In genomic region chr20:1820137-1821074, GRCh38 we compare ENCODE assay signal across 10 cellular contexts.
DNase-seq lines count a peak whose midpoint lies in the region; ATAC-seq and TF ChIP-seq lines count a peak whose summit lies in the region.
"Had no signal": no experiment of that assay in that cellular context is flagged by ENCODE, and none has a peak within 500 bp of the region (broad histone marks: within the 10 kb centered on the region; RNA-seq: fewer than 3 reads in every experiment).

No MANE protein-coding gene starts in this region.

- intact Hi-C loops in left colon (cut with DNase I, micrococcal nuclease) (no loop called here), upper lobe of right lung (cut with DNase I) (no loop called here)

- ATAC-seq in left colon (peak; percentile 24), upper lobe of right lung (peak; percentile 86), HG03432 (IDR thresholded peaks at IDR 0.05; ENCODE audit: unreplicated experiment) (no peak)

- peak overlapping the region; percentile 37 for H3K27ac ChIP-seq in upper lobe of right lung
- H3K27ac ChIP-seq: KMS-11 had no signal

- H3K36me3 ChIP-seq in upper lobe of right lung, result no peaks in the 10 kb centered on the region

- no peaks in the 10 kb centered on the region for H3K9me3 ChIP-seq in upper lobe of right lung

- H3K27me3 ChIP-seq in upper lobe of right lung, result no peaks in the 10 kb centered on the region

- H3K4me3 ChIP-seq in choroid plexus epithelial cell (ENCODE audit: low read depth, low read length), result no peak overlapping the region
- H3K4me3 ChIP-seq in upper lobe of right lung, result no peak overlapping the region

- peak; percentile 40 to 59 for DNase-seq in NOMO-1 (lab: John Stamatoyannopoulos, UW; ENCODE audit: unreplicated experiment in 2 of 2)
- DNase-seq in NOMO-1 treated with dmso at 0.1 percent for 144 hours (lab: John Stamatoyannopoulos, UW; ENCODE audit: unreplicated experiment), result no peak
- peak; percentile 63 for DNase-seq in choroid plexus epithelial cell (ENCODE audit: low read depth)
- DNase-seq in left colon, result no peak
- DNase-seq in upper lobe of right lung, result no peak
- DNase-seq in HuH-7.5 (ENCODE audit: low spot score), result no peak
- DNase-seq in activated naive CD4-positive, alpha-beta T cell treated with Interleukin-2 at 50 U/mL for 16 hours, result no peak
- DNase-seq: NCI-H510A treated with DMSO at 0.1 percent for 48 hours had no signal

- TF ChIP-seq CTCF in choroid plexus epithelial cell (conservative IDR thresholded peaks at IDR 0.05; ENCODE audit: low read depth, low read length), result no peak
- no peak for TF ChIP-seq CTCF in upper lobe of right lung (IDR thresholded peaks at IDR 0.05)

- H3K4me1 ChIP-seq in upper lobe of right lung, result peaks cover 13% of the 10 kb centered on the region

Comparison
In these comparisons a context has a peak if more than half of its experiments do, and no peak if none do; other contexts are left out.
1. DNase-seq: peak in NOMO-1 (2 of 2) and choroid plexus epithelial cell (single experiment); none in NOMO-1 treated with dmso at 0.1 percent for 144 hours (single experiment), left colon (0 of 2), upper lobe of right lung (single experiment), HuH-7.5 (single experiment) and activated naive CD4-positive, alpha-beta T cell treated with Interleukin-2 at 50 U/mL for 16 hours (single experiment).